9 cellular contexts compared by ENCODE assay signal in genomic region chr12:49094104-49094948, GRCh38. TPM values are rescaled to one million over a fixed set of nuclear protein-coding genes. Genes with fewer than 3 reads are reported as not detected.
A peak's percentile ranks its signal among the peaks of the same experiment; 100 is the strongest.
DNase-seq lines count a peak whose midpoint lies in the region; ATAC-seq, FAIRE-seq and TF ChIP-seq lines count a peak whose summit lies in the region.
"Had no signal": no experiment of that assay in that cellular context is flagged by ENCODE, and none has a peak within 500 bp of the region (broad histone marks: within the 10 kb centered on the region; RNA-seq: fewer than 3 reads in every experiment).

DHH (minus strand) TSS chr12:49094801; CDS start chr12:49094512, 289 bp downstream.

- H3K9me3 ChIP-seq in A549 (no peaks in the 10 kb centered on the region), adipocyte (ENCODE audit: control insufficient read depth, low read length) (no peaks in the 10 kb centered on the region), HepG2 (ENCODE audit: low read length) (no peaks in the 10 kb centered on the region), vagina (no peaks in the 10 kb centered on the region)

- in situ Hi-C loops in HepG2 (cut with HindIII; ENCODE audit: extremely low pct_ligation_motif_present, low pct_unique_long_range_greater_than_20kb), result no loop called here

- H2AFZ ChIP-seq in HepG2 (ENCODE audit: low read length), result no peak within 1 kb of the TSS

- FAIRE-seq in A549 (lab: Jason Lieb, UNC) (no peak), HepG2 (lab: Jason Lieb, UNC) (no peak)

- POLR2A ChIA-PET in A549 (lab: Yijun Ruan, JAX) (interaction anchor here (1.0 kb wide), 1 partner anchor 36 kb away, joined by 3 read pairs; no protein-coding TSS in a partner anchor), HepG2 (lab: Yijun Ruan, JAX) (interaction anchor here (1.3 to 1.4 kb wide), 2 partner anchors 14 to 17 kb away, joined by 4 read pairs; no protein-coding TSS in a partner anchor)

- peaks cover 5% of the 10 kb centered on the region; the same call in 1 of the 2 replicates for H4K20me1 ChIP-seq in HepG2 (ENCODE audit: insufficient read depth, low read length)

- H3K4me2 ChIP-seq in A549 (peak within 1 kb of the TSS; percentile 60), HepG2 (ENCODE audit: low read depth, low read length) (peak within 1 kb of the TSS; percentile 46; the same call in 1 of the 2 replicates)

- peaks cover 18% of the 10 kb centered on the region for H3K36me3 ChIP-seq in adipocyte (ENCODE audit: control insufficient read depth, insufficient read depth, low read length, severe bottlenecking)
- peaks cover 0 to 6% of the 10 kb centered on the region in 2 experiments; a peak in 1 of 5 replicates for H3K36me3 ChIP-seq in HepG2 (replicated peaks in 1 of 2; ENCODE audit: control insufficient read depth in 1 of 2, insufficient read depth in 2 of 2, low read length in 2 of 2)
- peaks cover 3 to 23% of the 10 kb centered on the region in 2 donors for H3K36me3 ChIP-seq in vagina

- H3K4me1 ChIP-seq in A549, result peaks cover 17% of the 10 kb centered on the region; the same call in 2 of the 3 replicates
- peaks cover 20% of the 10 kb centered on the region for H3K4me1 ChIP-seq in adipocyte (ENCODE audit: control insufficient read depth, insufficient read depth, low read length)
- peaks cover 40% of the 10 kb centered on the region for H3K4me1 ChIP-seq in HepG2 (ENCODE audit: insufficient read depth, low read length)
- peaks cover 53% of the 10 kb centered on the region for H3K4me1 ChIP-seq in vagina

- DNase-seq in A549 (ENCODE audit: low read depth in 1 of 2, low spot score in 1 of 2) (no peak), adipocyte (ENCODE audit: low read depth) (peak; percentile 34), HepG2 (ENCODE audit: low spot score) (no peak), vagina (ENCODE audit: extremely low spot score in 2 of 2) (no peak), NCI-H1694 (lab: John Stamatoyannopoulos, UW) (no peak), cortex of kidney (lab: John Stamatoyannopoulos, UW) (no peak)

- no peaks in the 10 kb centered on the region for H3K79me2 ChIP-seq in HepG2 (ENCODE audit: insufficient read depth, low read length)

- intact Hi-C loops in HepG2 (cut with micrococcal nuclease; ENCODE audit: unreplicated experiment) (no loop called here), vagina (cut with DNase I) (loop anchor here (10.0 kb wide), 1 partner anchor 140 kb away; no protein-coding TSS in a partner anchor)

- no peak for TF ChIP-seq POLR2A in A549 (IDR thresholded peaks at IDR 0.05; ENCODE audit: low read length)
- TF ChIP-seq POLR2A in HepG2 (IDR thresholded peaks at IDR 0.05; ENCODE audit: insufficient read depth in 1 of 2, low read depth in 2 of 2, low read length in 2 of 2), result no peak
- no peak for TF ChIP-seq POLR2A in vagina (IDR thresholded peaks at IDR 0.05)

- CTCF ChIA-PET in A549 (lab: Yijun Ruan, JAX), result interaction anchor here (0.8 to 11.5 kb wide), 11 partner anchors 13 to 253 kb away, joined by 3 to 166 read pairs (median 4); partner anchors contain the start of genes LMBR1L, RHEBL1 and TUBA1B
- CTCF ChIA-PET in HepG2 (lab: Yijun Ruan, JAX; ENCODE audit: low intra/inter-chr PET ratio, low total read pairs), result no interaction called here

- peaks cover 46% of the 10 kb centered on the region for H3K27me3 ChIP-seq in adipocyte (replicated peaks; ENCODE audit: control insufficient read depth, insufficient read depth, low read length)
- peaks cover 11 to 56% of the 10 kb centered on the region in 2 experiments; a peak in 4 of 5 replicates for H3K27me3 ChIP-seq in HepG2 (ENCODE audit: control insufficient read depth in 1 of 2, insufficient read depth in 2 of 2, low read length in 2 of 2)
- no peaks in the 10 kb centered on the region for H3K27me3 ChIP-seq in vagina

- WGBS in A549 (ENCODE audit: missing lambda C conversion rate), result 57% methylated on average over 34 of the region's 49 CpGs
- WGBS in HepG2 (ENCODE audit: low lambda C conversion rate), result 20% methylated on average over 4 of the region's 49 CpGs

- ATAC-seq in A549 (peak in 1 of 2 experiments; percentile 18; a peak in 3 of 6 replicates), HepG2 (peak; percentile 4; the same call in 2 of the 3 replicates), GM21381 (IDR thresholded peaks at IDR 0.05; ENCODE audit: unreplicated experiment) (no peak)

- no peak for TF ChIP-seq RAD21 in A549 (conservative IDR thresholded peaks at IDR 0.05 in 1 of 2, IDR thresholded peaks at IDR 0.05 in 1 of 2)
- no peak for TF ChIP-seq RAD21 in Ishikawa (IDR thresholded peaks at IDR 0.05; ENCODE audit: low read depth)
- no peak for TF ChIP-seq RAD21 in HepG2 (CRISPR knock-in tag; IDR thresholded peaks at IDR 0.05)

- no peak for TF ChIP-seq CTCF in A549 (IDR thresholded peaks at IDR 0.05)
- TF ChIP-seq CTCF in HepG2 (CRISPR knock-in tag; IDR thresholded peaks at IDR 0.05), result no peak
- no peak for TF ChIP-seq CTCF in vagina (IDR thresholded peaks at IDR 0.05)

- 0 out of 3 replicates have a peak within 1 kb of the TSS, but pooled peaks have one; percentile 9 for H3K4me3 ChIP-seq in A549
- no peak within 1 kb of the TSS for H3K4me3 ChIP-seq in adipocyte (ENCODE audit: low read length)
- peak within 1 kb of the TSS in 1 of 3 experiments; percentile 3; a peak in 1 of 6 replicates for H3K4me3 ChIP-seq in HepG2 (replicated peaks in 1 of 3; ENCODE audit: insufficient read depth in 1 of 3, low read depth in 2 of 3, low read length in 3 of 3)
- H3K4me3 ChIP-seq in vagina, result peak within 1 kb of the TSS; percentile 30 to 39

- BruUV-seq in HepG2 (replicated peaks; lab: Mats Ljungman, UMichigan), result no TSS peak

- TF ChIP-seq EP300 in A549 (IDR thresholded peaks at IDR 0.05), result no peak
- no peak for TF ChIP-seq EP300 in Ishikawa (IDR thresholded peaks at IDR 0.05; ENCODE audit: borderline replicate concordance)
- TF ChIP-seq EP300 in HepG2 (IDR thresholded peaks at IDR 0.05; ENCODE audit: low read depth in 2 of 2, low read length in 2 of 2), result no peak
- TF ChIP-seq EP300 in HepG2 (CRISPR knock-in tag; IDR thresholded peaks at IDR 0.05; ENCODE audit: borderline replicate concordance), result no peak

- H3K9ac ChIP-seq in adipocyte (ENCODE audit: low read length) (no peak within 1 kb of the TSS), HepG2 (ENCODE audit: insufficient read depth, low read depth, low read length) (no peak within 1 kb of the TSS)

- H3K27ac ChIP-seq in A549 (no peak within 1 kb of the TSS), HepG2 (ENCODE audit: extremely low read length, insufficient read depth, low read length) (no peak within 1 kb of the TSS), vagina (no peak within 1 kb of the TSS)
- H3K27ac ChIP-seq: VCaP had no signal

TF ChIP-seq in A549, 52 proteins besides CTCF, POLR2A, EP300 and RAD21:
- no peak for TF ChIP-seq NFE2L2 (conservative IDR thresholded peaks at IDR 0.05; ENCODE audit: low read length)
- TF ChIP-seq EHMT2 (IDR thresholded peaks at IDR 0.05; ENCODE audit: low read depth), result no peak
- TF ChIP-seq CBX8 (IDR thresholded peaks at IDR 0.05), result no peak
- TF ChIP-seq PHF8 (IDR thresholded peaks at IDR 0.05; ENCODE audit: borderline replicate concordance, low read depth), result no peak

TF ChIP-seq in Ishikawa, 13 proteins besides CTCF, POLR2A, EP300 and RAD21 (continues in another document):
- TF ChIP-seq YY1 (IDR thresholded peaks at IDR 0.05; ENCODE audit: low read depth) (no peak), TEAD4 (IDR thresholded peaks at IDR 0.05) (0 out of 2 replicates have a peak, but pooled peaks have one; percentile 6), CREB1 (IDR thresholded peaks at IDR 0.05; ENCODE audit: low read depth) (no peak), EGR1 (IDR thresholded peaks at IDR 0.05) (no peak)

TF ChIP-seq in HepG2, 621 proteins besides CTCF, POLR2A, EP300 and RAD21 (continues in another document):
- TF ChIP-seq ZNF430 (CRISPR knock-in tag; IDR thresholded peaks at IDR 0.05) (no peak), AGO2 (optimal IDR thresholded peaks at IDR 0.05; ENCODE audit: low read depth, low read length) (peak; percentile 14), HNRNPL (IDR thresholded peaks at IDR 0.05; ENCODE audit: low read depth, low read length) (peak; percentile 66; the same call in 1 of the 2 replicates)

RNA-seq across cellular contexts. Expression of gene DHH, which starts in this region (rescaled TPM):
- polyA plus RNA-seq in A549 (2011; rRNA removed), result not detected in 2 replicates
- polyA plus RNA-seq in A549 (2012; cell fraction: cytosol; rRNA removed), result 0.03 TPM in 1 of 2 replicates, not detected in the other
- 0.06 and 0.12 TPM in 2 replicates for polyA plus RNA-seq in A549 (2012; cell fraction: nucleus; rRNA removed)
- not detected in 3 replicates for polyA plus RNA-seq in A549 (2017; fragmentation: RNase III; extraction: RNeasy Plus Mini Kit Qiagen cat#74134 plus additional on column Dnase treatment)
- polyA minus RNA-seq in A549 (2011; rRNA and poly(A)+ RNA removed), result not detected in 2 replicates
- total RNA-seq in HepG2 (2016; rRNA removed; fragmentation: Illumina TruSeq; extraction: Trizol), result not detected in 2 replicates
- total RNA-seq in HepG2 (2016; cell fraction: cytosol; rRNA removed; fragmentation: Illumina TruSeq; extraction: Trizol; ENCODE audit: low read depth), result not detected in 2 replicates
- total RNA-seq in HepG2 (2016; cell fraction: insoluble cytoplasmic fraction; rRNA removed; fragmentation: Illumina TruSeq; extraction: Trizol), result not detected in 2 replicates
- not detected in 2 replicates for total RNA-seq in HepG2 (2016; cell fraction: membrane; rRNA removed; fragmentation: Illumina TruSeq; extraction: Trizol)
- not detected in 2 replicates for total RNA-seq in HepG2 (2016; cell fraction: nucleus; rRNA removed; fragmentation: Illumina TruSeq; extraction: Trizol)
- polyA plus RNA-seq in HepG2 (2011; rRNA removed), result not detected in 2 replicates
- not detected in 2 replicates for polyA plus RNA-seq in HepG2 (2011; cell fraction: cytosol; rRNA removed)
- 0.03 and 0.10 TPM in 2 replicates for polyA plus RNA-seq in HepG2 (2011; cell fraction: nucleus; rRNA removed)
- polyA plus RNA-seq in HepG2 (2012), result not detected in 2 replicates
- polyA plus RNA-seq in HepG2 (2016; cell fraction: cytosol; fragmentation: Illumina TruSeq; extraction: Trizol; ENCODE audit: low read depth), result not detected in 2 replicates
- not detected in 2 replicates for polyA plus RNA-seq in HepG2 (2016; cell fraction: insoluble cytoplasmic fraction; fragmentation: Illumina TruSeq; extraction: Trizol; ENCODE audit: low read depth)
- not detected in 2 replicates for polyA plus RNA-seq in HepG2 (2016; cell fraction: membrane; fragmentation: Illumina TruSeq; extraction: Trizol; ENCODE audit: low read depth)
- not detected in 2 replicates for polyA plus RNA-seq in HepG2 (2016; cell fraction: nucleus; fragmentation: Illumina TruSeq; extraction: Trizol; ENCODE audit: insufficient read depth, low read depth)
- polyA minus RNA-seq in HepG2 (2011; rRNA and poly(A)+ RNA removed; ENCODE audit: low replicate concordance), result 0.07 TPM in 1 of 2 replicates, not detected in the other
- not detected in 2 replicates for polyA minus RNA-seq in HepG2 (2011; cell fraction: cytosol; rRNA and poly(A)+ RNA removed)
- polyA minus RNA-seq in HepG2 (2011; cell fraction: nucleus; rRNA and poly(A)+ RNA removed), result 0.12 TPM in 1 of 2 replicates, not detected in the other
- total RNA-seq in vagina, result 1.5 TPM

Comparison
In these comparisons a context has a peak if more than half of its experiments do, and no peak if none do; other contexts are left out.
1. Peak in ATAC-seq and H3K4me2 ChIP-seq in HepG2; RNA of the gene not detected or under 1 TPM.